In genomic region chr1:225700164-225700740, GRCh38 we compare ENCODE assay signal across 12 cellular contexts. TPM values are rescaled to one million over a fixed set of nuclear protein-coding genes. Genes with fewer than 3 reads are reported as not detected.
DNase-seq lines count a peak whose midpoint lies in the region; ATAC-seq, FAIRE-seq and TF ChIP-seq lines count a peak whose summit lies in the region.
"Had no signal": no experiment of that assay in that cellular context is flagged by ENCODE, and none has a peak within 500 bp of the region (broad histone marks: within the 10 kb centered on the region; RNA-seq: fewer than 3 reads in every experiment).

No MANE protein-coding gene starts in this region.

- no peaks in the 10 kb centered on the region for H3K27me3 ChIP-seq in bronchial epithelial cell (ENCODE audit: control insufficient read depth, insufficient read depth, low read length)
- H3K27me3 ChIP-seq: thyroid gland had no signal

- H3K36me3 ChIP-seq in bronchial epithelial cell (ENCODE audit: control insufficient read depth, insufficient read depth, low read length) (no peaks in the 10 kb centered on the region), mesodermal cell (ENCODE audit: control insufficient read depth, insufficient read depth, low read length) (no peaks in the 10 kb centered on the region)
- H3K36me3 ChIP-seq: thyroid gland had no signal

- peak; percentile 97 for FAIRE-seq in bronchial epithelial cell (lab: Jason Lieb, UNC)
- FAIRE-seq: TTC549 had no signal

- DNase-seq in AG08395 (ENCODE audit: low spot score) (peak; percentile 90), LHCN-M2 (ENCODE audit: low read depth) (peak; percentile 100), bronchial epithelial cell (ENCODE audit: low read depth) (peak; percentile 100), NCI-H2227 (lab: John Stamatoyannopoulos, UW; ENCODE audit: unreplicated experiment) (no peak), G401 (ENCODE audit: low spot score) (no peak), left ventricle myocardium superior (no peak), SHP77 treated with DMSO at 0.1 percent for 48 hours (lab: John Stamatoyannopoulos, UW) (no peak)
- DNase-seq: effector CD4-positive, alpha-beta T cell; posterior cingulate gyrus; thyroid gland had no signal

- H3K9me3 ChIP-seq in mesodermal cell (ENCODE audit: control insufficient read depth, low read length) = no peaks in the 10 kb centered on the region
- H3K9me3 ChIP-seq: thyroid gland had no signal

- ATAC-seq in left ventricle myocardium superior = no peak

- WGBS in mesodermal cell (ENCODE audit: insufficient coverage in 2 of 2), 2 experiments = 87 to 95% methylated on average over 8 to 9 of the region's 14 CpGs

- no peak overlapping the region for H3K4me3 ChIP-seq in bronchial epithelial cell (ENCODE audit: low read depth, low read length)
- H3K4me3 ChIP-seq in mesodermal cell (ENCODE audit: extremely low read depth, insufficient read depth, low read length, poor library complexity, severe bottlenecking) = no peak overlapping the region
- H3K4me3 ChIP-seq: thyroid gland had no signal

- in situ Hi-C loops in G401 (cut with HindIII; ENCODE audit: low sequenced_read_pairs) = no loop called here

- intact Hi-C loops in left ventricle myocardium superior (cut with micrococcal nuclease) = no loop called here

- peak overlapping the region; percentile 42 for H3K27ac ChIP-seq in mesodermal cell (ENCODE audit: low read depth, low read length, severe bottlenecking)
- H3K27ac ChIP-seq: thyroid gland had no signal

- peaks cover 10% of the 10 kb centered on the region for H3K4me1 ChIP-seq in mesodermal cell (ENCODE audit: control insufficient read depth, insufficient read depth, low read length, poor library complexity, severe bottlenecking)
- H3K4me1 ChIP-seq: thyroid gland had no signal

- TF ChIP-seq CTCF in bronchial epithelial cell (IDR thresholded peaks at IDR 0.05; ENCODE audit: insufficient read depth, low read length, severe bottlenecking) = no peak

RNA-seq across cellular contexts. Expression of gene ENAH, which starts 47.3 kb away (rescaled TPM):
- total RNA-seq in LHCN-M2 (2014; rRNA removed) (82.4 and 91.8 TPM in 2 replicates), bronchial epithelial cell (50.0 and 101 TPM in 2 replicates), left ventricle myocardium superior (90.1 TPM)
- 58.3 TPM for polyA plus RNA-seq in LHCN-M2 (2012)
- polyA plus RNA-seq in mesodermal cell (2013, experiment 1 of 2) = 106 TPM
- 125 TPM for polyA plus RNA-seq in mesodermal cell (2013, experiment 2 of 2)
- total RNA-seq in G401 (2014; rRNA removed; shearing (Covaris generic)) = 46.0 and 90.0 TPM in 2 replicates

Comparison
In these comparisons a context has a peak if more than half of its experiments do, and no peak if none do; other contexts are left out.
1. DNase-seq: peak in AG08395 (single experiment), LHCN-M2 (single experiment) and bronchial epithelial cell (single experiment); none in NCI-H2227 (single experiment), G401 (single experiment), left ventricle myocardium superior (single experiment) and SHP77 treated with DMSO at 0.1 percent for 48 hours (single experiment).